In genomic region chr1:228398741-228399461, GRCh38 we compare ENCODE assay signal across 16 cellular contexts.
"Had no signal": no experiment of that assay in that cellular context is flagged by ENCODE, and none has a peak within 500 bp of the region (broad histone marks: within the 10 kb centered on the region; RNA-seq: fewer than 3 reads in every experiment).

No MANE protein-coding gene starts in this region.

- H3K4me3 ChIP-seq: breast epithelium, esophagus squamous epithelium, heart right ventricle had no signal

- H3K27me3 ChIP-seq: breast epithelium, esophagus squamous epithelium, heart right ventricle had no signal

- H3K36me3 ChIP-seq: breast epithelium had no signal

- H3K27ac Mint-ChIP-seq: activated naive CD4-positive, alpha-beta T cell treated with anti-CD3 and anti-CD28 coated beads, Interleukin-2, amount 50 U/mL, for 24 hours; activated T-helper 2 cell treated with anti-CD3 and anti-CD28 coated beads, Interferon-gamma antibody, Interleukin-2, Interleukin-4, amounts not matched to agents 10 μg/mL and 5 μg/mL and 100 μg/mL, durations not matched to agents 14 hours and 24 hours and 36 hours; dendritic cell treated with granulocyte-macrophage colony-stimulating factor and Interleukin-4, amounts not matched to agents 40 ng/mL and 50 ng/mL, for 4 days; stimulated activated naive B cell treated with anti-CD40 and anti-IgM and Interleukin-4, amounts not matched to agents 10 μg/mL and 1 μg/mL and 100 μg/mL, for 72 hours had no signal

- DNase-seq: activated CD4-positive, alpha-beta T cell treated with anti-CD3 and anti-CD28 coated beads, Interleukin-2, amount 50 U/mL, for 1 hour; activated T-cell treated with anti-CD3 and anti-CD28 coated beads, Interleukin-2, amount 50 U/mL, for 1 hour; cerebellar nuclear complex; effector CD8-positive, alpha-beta T cell; esophagus squamous epithelium; heart right ventricle; mesendoderm; naive thymus-derived CD8-positive, alpha-beta T cell; stimulated activated CD4-positive, alpha-beta T cell treated with anti-CD3 and anti-CD28 coated beads, Interleukin-4, amount 100 ng/mL, for 4 hours; stimulated activated naive B cell treated with anti-CD40 and anti-IgM and Interleukin-4, amounts not matched to agents 10 μg/mL and 1 μg/mL and 100 μg/mL, for 72 hours had no signal

- H3K9me3 Mint-ChIP-seq: activated naive CD4-positive, alpha-beta T cell treated with anti-CD3 and anti-CD28 coated beads, Interleukin-2, amount 50 U/mL, for 24 hours; activated T-helper 2 cell treated with anti-CD3 and anti-CD28 coated beads, Interferon-gamma antibody, Interleukin-2, Interleukin-4, amounts not matched to agents 10 μg/mL and 5 μg/mL and 100 μg/mL, durations not matched to agents 14 hours and 24 hours and 36 hours; dendritic cell treated with granulocyte-macrophage colony-stimulating factor and Interleukin-4, amounts not matched to agents 40 ng/mL and 50 ng/mL, for 4 days; naive thymus-derived CD8-positive, alpha-beta T cell; stimulated activated naive B cell treated with anti-CD40 and anti-IgM and Interleukin-4, amounts not matched to agents 10 μg/mL and 1 μg/mL and 100 μg/mL, for 72 hours had no signal

- H3K9me3 ChIP-seq: breast epithelium, esophagus squamous epithelium, heart right ventricle had no signal

- H3K4me3 Mint-ChIP-seq: activated naive CD4-positive, alpha-beta T cell treated with anti-CD3 and anti-CD28 coated beads, Interleukin-2, amount 50 U/mL, for 24 hours; dendritic cell treated with granulocyte-macrophage colony-stimulating factor and Interleukin-4, amounts not matched to agents 40 ng/mL and 50 ng/mL, for 4 days; stimulated activated naive B cell treated with anti-CD40 and anti-IgM and Interleukin-4, amounts not matched to agents 10 μg/mL and 1 μg/mL and 100 μg/mL, for 72 hours had no signal

- H3K4me1 ChIP-seq: breast epithelium, parathyroid adenoma had no signal

- H3K27ac ChIP-seq: breast epithelium, esophagus squamous epithelium, heart right ventricle, parathyroid adenoma had no signal

- ATAC-seq: heart right ventricle; naive thymus-derived CD8-positive, alpha-beta T cell; sciatic nerve; stimulated activated naive B cell treated with anti-CD40 and anti-IgM and Interleukin-4, amounts not matched to agents 10 μg/mL and 1 μg/mL and 100 μg/mL, for 72 hours had no signal

- H3K27me3 Mint-ChIP-seq: activated naive CD4-positive, alpha-beta T cell treated with anti-CD3 and anti-CD28 coated beads, Interleukin-2, amount 50 U/mL, for 24 hours; dendritic cell treated with granulocyte-macrophage colony-stimulating factor and Interleukin-4, amounts not matched to agents 40 ng/mL and 50 ng/mL, for 4 days; naive thymus-derived CD8-positive, alpha-beta T cell; stimulated activated naive B cell treated with anti-CD40 and anti-IgM and Interleukin-4, amounts not matched to agents 10 μg/mL and 1 μg/mL and 100 μg/mL, for 72 hours had no signal

- H3K9ac ChIP-seq: parathyroid adenoma had no signal
